ENCODE assay signal across 12 cellular contexts in genomic region chr5:143758750-143759149, GRCh38. TPM values are rescaled to one million over a fixed set of nuclear protein-coding genes. Genes with fewer than 3 reads are reported as not detected.
A peak's percentile ranks its signal among the peaks of the same experiment; 100 is the strongest.
DNase-seq lines count a peak whose midpoint lies in the region; ATAC-seq and TF ChIP-seq lines count a peak whose summit lies in the region.
"Had no signal": no experiment of that assay in that cellular context is flagged by ENCODE, and none has a peak within 500 bp of the region (broad histone marks: within the 10 kb centered on the region; RNA-seq: fewer than 3 reads in every experiment).

No MANE protein-coding gene starts in this region.

- H3K9me3 Mint-ChIP-seq in HFFc6 = no peaks in the 10 kb centered on the region
- no peaks in the 10 kb centered on the region for H3K9me3 Mint-ChIP-seq in stimulated activated naive B cell treated with anti-CD40 and anti-IgM and Interleukin-4, amounts not matched to agents 10 μg/mL and 1 μg/mL and 100 μg/mL, for 72 hours

- intact Hi-C loops in Right ventricle myocardium inferior (cut with DNase I) = no loop called here

- H3K27me3 Mint-ChIP-seq in HFFc6 (ENCODE audit: insufficient read depth) = no peaks in the 10 kb centered on the region
- H3K27me3 Mint-ChIP-seq in stimulated activated naive B cell treated with anti-CD40 and anti-IgM and Interleukin-4, amounts not matched to agents 10 μg/mL and 1 μg/mL and 100 μg/mL, for 72 hours = no peaks in the 10 kb centered on the region

- peaks cover 0 to 20% of the 10 kb centered on the region in 2 donors for H3K4me1 ChIP-seq in right atrium auricular region
- H3K4me1 ChIP-seq: upper lobe of right lung had no signal

- DNase-seq in Right ventricle myocardium inferior (ENCODE audit: missing footprints) = no peak
- DNase-seq in right atrium auricular region (ENCODE audit: low spot score) = no peak
- no peak for DNase-seq in HFFc6
- DNase-seq in stimulated activated naive B cell treated with anti-CD40 and anti-IgM and Interleukin-4, amounts not matched to agents 10 μg/mL and 1 μg/mL and 100 μg/mL, for 72 hours = no peak
- no peak for DNase-seq in SHP77 (lab: John Stamatoyannopoulos, UW)
- DNase-seq in DMS79 treated with DMSO at 0.1 percent for 48 hours (lab: John Stamatoyannopoulos, UW) = no peak
- DNase-seq: aorta, foreskin melanocyte, upper lobe of right lung had no signal

- H3K9me3 ChIP-seq in right atrium auricular region = no peaks in the 10 kb centered on the region
- H3K9me3 ChIP-seq: upper lobe of right lung had no signal

- no peaks in the 10 kb centered on the region for H3K36me3 Mint-ChIP-seq in HFFc6 (ENCODE audit: low read depth)
- H3K36me3 Mint-ChIP-seq in stimulated activated naive B cell treated with anti-CD40 and anti-IgM and Interleukin-4, amounts not matched to agents 10 μg/mL and 1 μg/mL and 100 μg/mL, for 72 hours = no peaks in the 10 kb centered on the region

- peaks cover 37% of the 10 kb centered on the region for H3K4me1 Mint-ChIP-seq in HFFc6 (ENCODE audit: low read depth)
- H3K4me1 Mint-ChIP-seq in stimulated activated naive B cell treated with anti-CD40 and anti-IgM and Interleukin-4, amounts not matched to agents 10 μg/mL and 1 μg/mL and 100 μg/mL, for 72 hours = peaks cover 0 to 2% of the 10 kb centered on the region in 2 donors

- TF ChIP-seq CTCF in right atrium auricular region (IDR thresholded peaks at IDR 0.05) (no peak), HFFc6 (IDR thresholded peaks at IDR 0.05) (no peak)

- H3K27ac Mint-ChIP-seq in HFFc6 = peak overlapping the region; percentile 2; the same call in 1 of the 2 replicates
- no peak overlapping the region for H3K27ac Mint-ChIP-seq in stimulated activated naive B cell treated with anti-CD40 and anti-IgM and Interleukin-4, amounts not matched to agents 10 μg/mL and 1 μg/mL and 100 μg/mL, for 72 hours

- no peaks in the 10 kb centered on the region for H3K27me3 ChIP-seq in right atrium auricular region
- H3K27me3 ChIP-seq: upper lobe of right lung had no signal

- peak overlapping the region in 1 of 2 donors; percentile 64 for H3K27ac ChIP-seq in right atrium auricular region
- H3K27ac ChIP-seq: upper lobe of right lung had no signal

- no peaks in the 10 kb centered on the region for H3K36me3 ChIP-seq in right atrium auricular region
- H3K36me3 ChIP-seq: upper lobe of right lung had no signal

- no peak overlapping the region for H3K4me3 Mint-ChIP-seq in HFFc6
- H3K4me3 Mint-ChIP-seq in stimulated activated naive B cell treated with anti-CD40 and anti-IgM and Interleukin-4, amounts not matched to agents 10 μg/mL and 1 μg/mL and 100 μg/mL, for 72 hours = no peak overlapping the region

- H3K4me3 ChIP-seq in right atrium auricular region = no peak overlapping the region
- H3K4me3 ChIP-seq: K562, upper lobe of right lung had no signal

- ATAC-seq in Right ventricle myocardium inferior = peak; percentile 77
- ATAC-seq in HG03558 (IDR thresholded peaks at IDR 0.05; ENCODE audit: extremely low read depth, unreplicated experiment) = peak; percentile 63
- peak; percentile 25 to 51 for ATAC-seq in stimulated activated naive B cell treated with anti-CD40 and anti-IgM and Interleukin-4, amounts not matched to agents 10 μg/mL and 1 μg/mL and 100 μg/mL, for 72 hours (replicated peaks)
- ATAC-seq in HG02970 (IDR thresholded peaks at IDR 0.05; ENCODE audit: low FRiP score, unreplicated experiment) = no peak
- ATAC-seq: K562, upper lobe of right lung had no signal

RNA-seq across cellular contexts. Expression of gene HMHB1, which starts 53.2 kb away (rescaled TPM):
- not detected for total RNA-seq in Right ventricle myocardium inferior
- total RNA-seq in right atrium auricular region = not detected
- not detected for total RNA-seq in HFFc6 (2021; fragmentation: NEBNext Ultra II Directional; extraction: Animal tissue kit (Norgen Biotek cat#: 25700))
- total RNA-seq: aorta, K562, upper lobe of right lung had no signal
